ENCODE assay signal across 8 cellular contexts in the genomic region with DNA sequence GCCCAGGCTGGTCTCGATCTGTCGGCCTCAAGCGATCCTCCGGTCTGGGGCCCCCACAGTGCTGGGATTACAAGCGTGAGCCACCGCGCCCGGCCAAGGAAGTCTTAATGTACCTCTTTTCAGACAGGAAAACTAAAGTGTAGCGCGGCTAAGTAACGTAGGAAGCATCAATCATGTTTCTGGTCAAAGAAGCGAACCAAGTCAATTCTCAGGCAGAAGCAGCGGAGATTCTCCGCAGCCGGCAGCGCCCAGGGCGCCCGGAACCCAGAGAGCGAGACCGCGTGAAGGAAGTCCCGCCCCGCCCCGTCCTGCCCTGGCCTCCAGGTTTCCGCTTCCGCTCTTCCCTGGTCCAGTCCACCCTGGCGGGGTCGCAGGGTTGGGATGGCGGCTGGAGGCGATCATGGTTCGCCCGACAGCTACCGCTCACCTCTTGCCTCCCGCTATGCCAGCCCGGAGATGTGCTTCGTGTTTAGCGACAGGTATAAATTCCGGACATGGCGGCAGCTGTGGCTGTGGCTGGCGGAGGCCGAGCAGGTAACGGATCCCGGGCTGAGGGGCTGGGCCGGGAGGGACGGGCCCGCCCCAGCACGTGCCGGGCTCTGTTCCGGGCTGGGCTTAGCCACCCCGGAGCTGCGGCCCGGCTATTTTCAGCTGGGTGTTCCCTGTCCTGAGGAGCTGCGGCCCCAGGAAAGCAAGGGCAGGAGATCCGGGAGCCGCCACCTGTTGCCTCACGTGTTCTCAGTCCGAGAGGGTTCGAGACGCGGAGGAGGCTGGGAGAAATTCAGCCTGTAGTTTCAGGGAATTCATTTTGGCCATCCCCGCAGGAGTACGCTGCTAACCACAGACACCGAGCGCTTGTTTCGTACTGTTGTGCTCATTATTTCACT. TPM values are rescaled to one million over a fixed set of nuclear protein-coding genes. Genes with fewer than 3 reads are reported as not detected.
DNase-seq lines count a peak whose midpoint lies in the region; ATAC-seq, FAIRE-seq and TF ChIP-seq lines count a peak whose summit lies in the region.

Gene ADSL (plus strand): TSS at position 323 of the 887 bp plus-strand sequence. CDS start 59 bp downstream, at position 382.

- 0 out of 3 replicates have a peak, but pooled peaks have one; percentile 15 for TF ChIP-seq CTCF in GM12872 (IDR thresholded peaks at IDR 0.05; ENCODE audit: insufficient read depth, low read depth, low read length)
- peak in 1 of 2 donors; percentile 11 for TF ChIP-seq CTCF in right atrium auricular region (IDR thresholded peaks at IDR 0.05)

- intact Hi-C loops in T-helper 2 cell treated with Interferon-gamma antibody and Interleukin-4, amounts not matched to agents 100 ng/mL and 5 ng/mL, for 36 hours (cut with micrococcal nuclease): loop anchor here (1.0 to 5.0 kb wide), 7 partner anchors 22 to 814 kb away; partner anchors contain the start of genes RPS19BP1 and TNRC6B

- peaks cover 0 to 25% of the 10 kb centered on the region in 2 donors for H3K4me1 ChIP-seq in right atrium auricular region

- H3K36me3 ChIP-seq in right atrium auricular region: peaks cover 22% of the 10 kb centered on the region

- H3K27me3 ChIP-seq in right atrium auricular region: no peaks in the 10 kb centered on the region

- ATAC-seq in HG02759 (IDR thresholded peaks at IDR 0.05; ENCODE audit: unreplicated experiment): peak; percentile 92

- no peak for FAIRE-seq in urothelium cell line (lab: Jason Lieb, UNC)

- no peaks in the 10 kb centered on the region for H3K9me3 ChIP-seq in right atrium auricular region

- DNase-seq in NCI-H146 (lab: John Stamatoyannopoulos, UW) (peak; percentile 86), anterior cingulate cortex (lab: John Stamatoyannopoulos, UW) (peak in 57 of 58 donors; percentile 51 to 90 (median 80)), right atrium auricular region (ENCODE audit: low spot score) (peak; percentile 85), putamen (ENCODE audit: low spot score) (peak; percentile 84), urothelium cell line (ENCODE audit: low spot score) (peak; percentile 97)

- H3K4me3 ChIP-seq in right atrium auricular region: peak within 1 kb of the TSS; percentile 70 to 72

- peak within 1 kb of the TSS; percentile 88 to 92 for H3K27ac ChIP-seq in right atrium auricular region

RNA-seq across cellular contexts. Expression of gene ADSL, which starts in this region (rescaled TPM):
- total RNA-seq in T-helper 2 cell treated with Interferon-gamma antibody and Interleukin-4, amounts not matched to agents 100 ng/mL and 5 ng/mL, for 36 hours: 148 and 151 TPM in 2 replicates
- 10 to 100 TPM; 41.8 to 69.9 TPM for total RNA-seq in right atrium auricular region

Comparison
In these comparisons a context has a peak if more than half of its experiments do, and no peak if none do; other contexts are left out.
1. Peak in every context shown above with its lines: DNase-seq, ATAC-seq, H3K4me3 ChIP-seq and H3K27ac ChIP-seq.